ENCODE assay signal across 11 cellular contexts in genomic region chr15:58773024-58773423, GRCh38. TPM values are rescaled to one million over a fixed set of nuclear protein-coding genes. Genes with fewer than 3 reads are reported as not detected.
DNase-seq lines count a peak whose midpoint lies in the region; TF ChIP-seq lines count a peak whose summit lies in the region.
"Had no signal": no experiment of that assay in that cellular context is flagged by ENCODE, and none has a peak within 500 bp of the region (broad histone marks: within the 10 kb centered on the region; RNA-seq: fewer than 3 reads in every experiment).

No MANE protein-coding gene starts in this region.

- H3K4me1 ChIP-seq in ascending aorta (peaks cover 3 to 25% of the 10 kb centered on the region in 2 donors), iPS-20b (ENCODE audit: insufficient read depth, low read length) (peaks cover 18% of the 10 kb centered on the region; the same call in 1 of the 2 replicates), thymus (ENCODE audit: control insufficient read depth, insufficient read depth, low read length) (peaks cover 10% of the 10 kb centered on the region)

- H3K27me3 Mint-ChIP-seq in activated CD4-positive, alpha-beta memory T cell treated with anti-CD3 and anti-CD28 coated beads, Interleukin-2, amount 10 ng/mL, durations not matched to agents 7 days and 5 days = no peaks in the 10 kb centered on the region

- H3K27me3 ChIP-seq in ascending aorta (no peaks in the 10 kb centered on the region), iPS-20b (ENCODE audit: insufficient read depth, low read length) (no peaks in the 10 kb centered on the region), thymus (ENCODE audit: control insufficient read depth, insufficient read depth) (no peaks in the 10 kb centered on the region)

- H3K9ac ChIP-seq in iPS-20b (ENCODE audit: low read depth, low read length) = no peak overlapping the region; the same call in 1 of the 2 replicates

- H3K4me1 Mint-ChIP-seq in activated CD4-positive, alpha-beta memory T cell treated with anti-CD3 and anti-CD28 coated beads, Interleukin-2, amount 10 ng/mL, durations not matched to agents 7 days and 5 days = peaks cover 16% of the 10 kb centered on the region

- H3K9me3 ChIP-seq in ascending aorta = no peaks in the 10 kb centered on the region
- H3K9me3 ChIP-seq in iPS-20b (ENCODE audit: insufficient read depth, low read depth, low read length) = no peaks in the 10 kb centered on the region
- no peaks in the 10 kb centered on the region for H3K9me3 ChIP-seq in thymus (ENCODE audit: control insufficient read depth)

- no peak overlapping the region for H3K4me3 Mint-ChIP-seq in activated CD4-positive, alpha-beta memory T cell treated with anti-CD3 and anti-CD28 coated beads, Interleukin-2, amount 10 ng/mL, durations not matched to agents 7 days and 5 days

- peaks cover 3% of the 10 kb centered on the region for H3K36me3 Mint-ChIP-seq in activated CD4-positive, alpha-beta memory T cell treated with anti-CD3 and anti-CD28 coated beads, Interleukin-2, amount 10 ng/mL, durations not matched to agents 7 days and 5 days (ENCODE audit: low read depth)

- WGBS in thymus = 98% methylated on average over 4 of the region's 4 CpGs

- H3K27ac Mint-ChIP-seq in activated CD4-positive, alpha-beta memory T cell treated with anti-CD3 and anti-CD28 coated beads, Interleukin-2, amount 10 ng/mL, durations not matched to agents 7 days and 5 days = no peak overlapping the region

- POLR2A ChIA-PET in activated CD4-positive, alpha-beta memory T cell treated with anti-CD3 and anti-CD28 coated beads, Interleukin-2, amount 10 ng/mL, durations not matched to agents 7 days and 5 days (lab: Charles Lee) = interaction anchor here (3.9 kb wide), 1 partner anchor 24 kb away, joined by 79 read pairs; the partner anchor contains the start of gene ADAM10

- intact Hi-C loops in ascending aorta (cut with DNase I) = loop anchor here (5.0 kb wide), 1 partner anchor 546 kb away; no protein-coding TSS in a partner anchor

- H3K9me3 Mint-ChIP-seq in activated CD4-positive, alpha-beta memory T cell treated with anti-CD3 and anti-CD28 coated beads, Interleukin-2, amount 10 ng/mL, durations not matched to agents 7 days and 5 days = no peaks in the 10 kb centered on the region

- DNase-seq in NCI-H2227 (lab: John Stamatoyannopoulos, UW; ENCODE audit: unreplicated experiment) (peak; percentile 7), NCI-H2227 treated with DMSO at 0.1 percent for 48 hours (lab: John Stamatoyannopoulos, UW) (no peak), ascending aorta (ENCODE audit: low spot score in 2 of 2) (no peak), HK-2 (ENCODE audit: unreplicated experiment) (no peak), T-helper 2 cell (no peak)
- no peak for DNase-seq in activated CD4-positive, alpha-beta memory T cell treated with anti-CD3 and anti-CD28 coated beads, Interleukin-2, amount 10 ng/mL, durations not matched to agents 7 days and 5 days
- DNase-seq: GOT3, head of caudate nucleus, SIG-M5 had no signal

- TF ChIP-seq CTCF in ascending aorta (IDR thresholded peaks at IDR 0.05) = no peak

- CTCF ChIA-PET in activated CD4-positive, alpha-beta memory T cell treated with anti-CD3 and anti-CD28 coated beads, Interleukin-2, amount 10 ng/mL, durations not matched to agents 7 days and 5 days (lab: Charles Lee) = interaction anchor here (0.8 kb wide), 1 partner anchor 545 kb away, joined by 3 read pairs; no protein-coding TSS in a partner anchor

- H3K36me3 ChIP-seq in ascending aorta = no peaks in the 10 kb centered on the region
- no peaks in the 10 kb centered on the region for H3K36me3 ChIP-seq in iPS-20b (ENCODE audit: insufficient read depth, low read depth, low read length)
- no peaks in the 10 kb centered on the region for H3K36me3 ChIP-seq in thymus (ENCODE audit: control insufficient read depth, insufficient read depth)

- H3K27ac ChIP-seq in ascending aorta = peak overlapping the region in 1 of 2 donors; percentile 99
- H3K27ac ChIP-seq in iPS-20b (ENCODE audit: low read length) = no peak overlapping the region
- H3K27ac ChIP-seq in thymus (ENCODE audit: low read depth) = no peak overlapping the region

- H3K4me3 ChIP-seq in ascending aorta (peak overlapping the region; percentile 70 to 96), iPS-20b (ENCODE audit: low read length) (peak overlapping the region; percentile 96), thymus (ENCODE audit: low read length) (peak overlapping the region; percentile 97)

RNA-seq across cellular contexts. Expression of gene MINDY2, which starts 1.9 kb away (rescaled TPM):
- 10.4 TPM for total RNA-seq in ascending aorta
- polyA plus RNA-seq in thymus = 8.9 TPM
- 10 to 100 TPM; 17.3 to 18.0 TPM for total RNA-seq in activated CD4-positive, alpha-beta memory T cell treated with anti-CD3 and anti-CD28 coated beads, Interleukin-2, amount 10 ng/mL, durations not matched to agents 7 days and 5 days

RNA-seq across cellular contexts. Expression of gene ADAM10, which starts 23.5 kb away (rescaled TPM):
- 44.6 TPM for total RNA-seq in ascending aorta
- polyA plus RNA-seq in thymus = 31.4 TPM
- total RNA-seq in activated CD4-positive, alpha-beta memory T cell treated with anti-CD3 and anti-CD28 coated beads, Interleukin-2, amount 10 ng/mL, durations not matched to agents 7 days and 5 days = 100 to 1,000 TPM; 147 to 150 TPM
